22 cellular contexts compared by ENCODE assay signal in genomic region chr2:105126353-105126752, GRCh38.
"Had no signal": no experiment of that assay in that cellular context is flagged by ENCODE, and none has a peak within 500 bp of the region (broad histone marks: within the 10 kb centered on the region; RNA-seq: fewer than 3 reads in every experiment).

No MANE protein-coding gene starts in this region.

- H3K4me2 ChIP-seq: SK-N-SH had no signal

- H3K27me3 ChIP-seq: MG63 had no signal

- H3K4me3 ChIP-seq: MG63 had no signal

- H3K9ac ChIP-seq: SK-N-SH had no signal

- H3K9me3 ChIP-seq: MG63, SK-N-SH had no signal

- H3K9me2 ChIP-seq: SK-N-SH had no signal

- ATAC-seq: Panc1, PC-3 had no signal

- H3K36me3 ChIP-seq: MG63 had no signal

- H3K27ac ChIP-seq: RWPE1 had no signal

- DNase-seq: IMR-90, Karpas-422, KG1, MG63, NCI-H1092, NCI-H1105 treated with DMSO at 0.1 percent for 48 hours, NCI-H1417 treated with DMSO at 0.1 percent for 48 hours, NCI-H146, NCI-H1694 treated with DMSO at 0.1 percent for 48 hours, NCI-H1930, NCI-H2081 treated with DMSO at 0.1 percent for 48 hours, NCI-H2171, NCI-H226, NCI-H446, NCI-H510A, NCI-H524 treated with DMSO at 0.1 percent for 48 hours, NCI-H774, PC-3, SHP77, SK-N-SH had no signal
